8 cellular contexts compared by ENCODE assay signal in genomic region chr16:28749997-28750465, GRCh38. TPM values are rescaled to one million over a fixed set of nuclear protein-coding genes. Genes with fewer than 3 reads are reported as not detected.
A peak's percentile ranks its signal among the peaks of the same experiment; 100 is the strongest.
DNase-seq lines count a peak whose midpoint lies in the region; ATAC-seq and TF ChIP-seq lines count a peak whose summit lies in the region.
"Not testable (repeated sequence)": the region's sequence is repeated elsewhere in the genome, so short reads cannot be mapped to it uniquely, and the experiment has no call there.

No MANE protein-coding gene starts in this region.

- DNase-seq in CD4-positive, alpha-beta T cell = peak; percentile 3 to 53 (median 34)
- peak; percentile 68 for DNase-seq in activated CD8-positive, alpha-beta memory T cell treated with anti-CD3 and anti-CD28 coated beads, Interleukin-2, amount 50 U/mL, for 48 hours
- DNase-seq in coronary artery (ENCODE audit: low spot score) = not testable (repeated sequence)
- DNase-seq in mucosa of descending colon = peak in 2 of 3 donors; percentile 52 to 57
- DNase-seq in stimulated activated CD4-positive, alpha-beta T cell treated with anti-CD3 and anti-CD28 coated beads, TNF-alpha, amount 100 ng/mL, for 4 hours (ENCODE audit: low read depth in 3 of 3) = peak; percentile 15 to 26 (median 22)

- CTCF ChIA-PET in CD4-positive, alpha-beta T cell (lab: Charles Lee) = not testable (repeated sequence)

- not testable (repeated sequence) for H2AFZ ChIP-seq in OCI-LY1 (ENCODE audit: low read length)

- not testable (repeated sequence) for H3K27ac ChIP-seq in CD4-positive, alpha-beta T cell (ENCODE audit: low read depth, low read length); OCI-LY1 (ENCODE audit: low read depth, low read length, poor library complexity, severe bottlenecking); coronary artery

- peak; percentile 99 for ATAC-seq in CD4-positive, alpha-beta T cell (ENCODE audit: poor library complexity)
- peak; percentile 97 for ATAC-seq in GM19463 (IDR thresholded peaks at IDR 0.05; ENCODE audit: unreplicated experiment)
- peak; percentile 77 for ATAC-seq in HG02943 (IDR thresholded peaks at IDR 0.05; ENCODE audit: low read depth, unreplicated experiment)
- peak; percentile 100 for ATAC-seq in mucosa of descending colon

- not testable (repeated sequence) for H3K36me3 ChIP-seq in OCI-LY1 (ENCODE audit: insufficient read depth, low read length); mucosa of descending colon (ENCODE audit: low read depth)

- H3K9ac ChIP-seq in OCI-LY1 (ENCODE audit: low read length) = not testable (repeated sequence)

- H3K36me3 Mint-ChIP-seq in CD4-positive, alpha-beta T cell (ENCODE audit: low read depth) = not testable (repeated sequence)

- H3K9me3 ChIP-seq in CD4-positive, alpha-beta T cell (ENCODE audit: control insufficient read depth, low read length); OCI-LY1 (ENCODE audit: low read length); mucosa of descending colon: not testable (repeated sequence)

- not testable (repeated sequence) for H3K9me3 Mint-ChIP-seq in CD4-positive, alpha-beta T cell

- H3K27ac Mint-ChIP-seq in CD4-positive, alpha-beta T cell = not testable (repeated sequence)

- H3K4me1 ChIP-seq in OCI-LY1 (ENCODE audit: insufficient read depth, low read length, severe bottlenecking); mucosa of descending colon (ENCODE audit: low read depth): not testable (repeated sequence)

- not testable (repeated sequence) for TF ChIP-seq CTCF in CD4-positive, alpha-beta T cell (IDR thresholded peaks at IDR 0.05); OCI-LY1 (IDR thresholded peaks at IDR 0.05; ENCODE audit: low read length); mucosa of descending colon (IDR thresholded peaks at IDR 0.05)
- TF ChIP-seq CTCF in coronary artery (IDR thresholded peaks at IDR 0.05) = peak; percentile 24

- not testable (repeated sequence) for H3K9me2 ChIP-seq in OCI-LY1 (ENCODE audit: low read depth, low read length)

- not testable (repeated sequence) for H3K27me3 ChIP-seq in CD4-positive, alpha-beta T cell (ENCODE audit: control insufficient read depth, insufficient read depth, low read length); OCI-LY1 (ENCODE audit: insufficient read depth, low read length)

- intact Hi-C loops in CD4-positive, alpha-beta T cell (cut with DNase I, micrococcal nuclease); mucosa of descending colon (cut with DNase I, micrococcal nuclease): not testable (repeated sequence)

- H3K4me1 Mint-ChIP-seq in CD4-positive, alpha-beta T cell (ENCODE audit: low read depth) = not testable (repeated sequence)

- not testable (repeated sequence) for H3K79me2 ChIP-seq in OCI-LY1 (ENCODE audit: insufficient read depth, low read length)

- H3F3A ChIP-seq in OCI-LY1 (ENCODE audit: insufficient read depth, low read length) = not testable (repeated sequence)

- H4K20me1 ChIP-seq in OCI-LY1 (ENCODE audit: insufficient read depth, low read length) = not testable (repeated sequence)

- POLR2A ChIA-PET in CD4-positive, alpha-beta T cell (lab: Charles Lee) = not testable (repeated sequence)

- H3K4me3 ChIP-seq in OCI-LY1 (ENCODE audit: low read depth, low read length, poor library complexity, severe bottlenecking) (peak overlapping the region; percentile 19), coronary artery (peak overlapping the region; percentile 55)
- not testable (repeated sequence) for H3K4me3 ChIP-seq in mucosa of descending colon

- not testable (repeated sequence) for H3K4me2 ChIP-seq in OCI-LY1 (ENCODE audit: low read length)

- H3K27me3 Mint-ChIP-seq in CD4-positive, alpha-beta T cell = not testable (repeated sequence)

- H3K4me3 Mint-ChIP-seq in CD4-positive, alpha-beta T cell = peak overlapping the region; percentile 48

RNA-seq across cellular contexts. Expression of gene NPIPB9, which starts 1.6 kb away (rescaled TPM):
- 1 to 10 TPM; 1.9 to 2.6 TPM for total RNA-seq in CD4-positive, alpha-beta T cell
- 1 to 10 TPM; 4.1 to 6.4 (median 4.4) TPM for total RNA-seq in mucosa of descending colon

RNA-seq across cellular contexts. Expression of gene EIF3C, which starts 38.8 kb away (rescaled TPM):
- total RNA-seq in CD4-positive, alpha-beta T cell = 100 to 1,000 TPM; 220 to 237 TPM
- total RNA-seq in mucosa of descending colon = 100 to 1,000 TPM; 298 to 526 (median 426) TPM
